ENCODE assay signal across 13 cellular contexts in the genomic region with DNA sequence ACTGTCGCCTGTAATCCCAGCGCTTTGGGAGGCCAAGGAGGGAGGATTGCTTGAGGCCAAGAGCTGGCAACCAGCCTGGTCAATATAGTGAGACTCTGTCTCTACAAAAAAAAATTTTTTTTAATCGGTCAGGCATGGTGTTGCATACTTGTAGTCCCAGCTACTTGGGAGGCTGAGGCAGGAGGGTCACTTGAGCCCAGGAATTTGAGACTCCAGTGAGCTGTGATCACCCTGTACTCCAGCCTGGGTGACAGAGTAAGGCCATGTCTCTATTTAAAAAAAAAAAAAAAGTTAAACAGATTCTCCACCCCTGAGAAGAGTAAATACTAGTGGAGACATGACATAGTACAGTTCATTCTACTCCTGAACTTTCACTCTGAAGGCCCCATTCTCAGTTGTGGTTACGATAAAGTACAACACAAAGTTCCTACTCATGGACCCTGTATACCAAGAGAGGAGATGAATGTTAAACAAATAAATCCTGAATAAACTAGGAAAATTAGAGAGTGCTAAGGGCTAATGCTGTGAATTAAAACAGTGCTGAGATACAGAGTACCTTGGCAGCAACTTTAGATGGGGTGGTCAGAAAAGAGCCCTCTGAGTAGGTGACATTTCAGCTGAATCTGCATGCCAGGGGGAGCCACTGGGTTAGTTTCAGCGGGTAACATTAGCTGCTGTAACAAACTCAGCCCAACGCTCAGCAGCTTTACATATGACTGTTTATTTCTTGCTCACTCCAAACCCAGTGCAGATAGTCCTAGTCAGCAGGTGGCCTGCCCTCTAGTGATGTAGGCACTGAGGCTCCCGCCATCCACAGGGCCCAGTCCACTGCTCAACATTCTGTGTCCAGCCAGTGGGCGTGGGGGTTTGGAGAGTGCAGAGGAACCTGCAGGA.
"Had no signal": no experiment of that assay in that cellular context is flagged by ENCODE, and none has a peak within 500 bp of the region (broad histone marks: within the 10 kb centered on the region; RNA-seq: fewer than 3 reads in every experiment).

No MANE protein-coding gene starts in this region.

- H3K4me3 Mint-ChIP-seq: activated naive CD8-positive, alpha-beta T cell; brain; nephron progenitor cell; type B pancreatic cell had no signal

- H3K9me3 Mint-ChIP-seq: brain, nephron progenitor cell, type B pancreatic cell had no signal

- H3K27ac ChIP-seq: left lung, psoas muscle had no signal

- H3K4me3 ChIP-seq: left lung, psoas muscle had no signal

- DNase-seq: activated CD4-positive, alpha-beta T cell treated with anti-CD3 and anti-CD28 coated beads, Interleukin-2, amount 50 U/mL, for 1 hour; activated CD8-positive, alpha-beta memory T cell treated with anti-CD3 and anti-CD28 coated beads for 24 hours; activated gamma-delta T cell treated with Interleukin-2 at 50 U/mL for 16 hours; amygdala; left lung; nephron progenitor cell; psoas muscle; stimulated activated naive CD8-positive, alpha-beta T cell treated with anti-CD3 and anti-CD28 coated beads, Interleukin-15, Interleukin-2, amounts not matched to agents 100 U/mL and 50 U/mL, for 24 hours had no signal

- H3K27me3 ChIP-seq: left lung had no signal

- ATAC-seq: esophagus mucosa; left lung; sciatic nerve; stimulated activated naive CD8-positive, alpha-beta T cell treated with anti-CD3 and anti-CD28 coated beads, Interleukin-15, Interleukin-2, amounts not matched to agents 100 U/mL and 50 U/mL, for 24 hours had no signal

- H3K27me3 Mint-ChIP-seq: brain, type B pancreatic cell had no signal

- H3K27ac Mint-ChIP-seq: activated naive CD8-positive, alpha-beta T cell; brain; nephron progenitor cell; type B pancreatic cell had no signal

- H3K36me3 Mint-ChIP-seq: activated naive CD8-positive, alpha-beta T cell had no signal

- H3K9me3 ChIP-seq: left lung, psoas muscle had no signal
